ENCODE assay signal across 17 cellular contexts in genomic region chr5:84480873-84481637, GRCh38.
DNase-seq lines count a peak whose midpoint lies in the region; TF ChIP-seq lines count a peak whose summit lies in the region.
"Had no signal": no experiment of that assay in that cellular context is flagged by ENCODE, and none has a peak within 500 bp of the region (broad histone marks: within the 10 kb centered on the region; RNA-seq: fewer than 3 reads in every experiment).

No MANE protein-coding gene starts in this region.

- H3K9ac ChIP-seq in HUES64 (ENCODE audit: low read depth, low read length): peak overlapping the region; percentile 29; the same call in 1 of the 2 replicates

- H3K4me3 ChIP-seq in HUES64 (ENCODE audit: low read length) (peak overlapping the region; percentile 42), choroid plexus epithelial cell (ENCODE audit: low read depth, low read length) (no peak overlapping the region), iPS DF 6.9 (ENCODE audit: low read length) (no peak overlapping the region)
- H3K4me3 ChIP-seq: K562, SK-N-MC had no signal

- H3K4me1 ChIP-seq in HUES64 (ENCODE audit: insufficient read depth, low read length) (peaks cover 42% of the 10 kb centered on the region), iPS DF 6.9 (ENCODE audit: control insufficient read depth, insufficient read depth, low read length) (no peaks in the 10 kb centered on the region)

- DNase-seq in choroid plexus epithelial cell (ENCODE audit: low read depth) (peak; percentile 7), iPS DF 6.9 (ENCODE audit: low read depth, low spot score) (peak; percentile 45), superior temporal gyrus (ENCODE audit: extremely low spot score) (no peak), DMS153 (lab: John Stamatoyannopoulos, UW) (no peak), NCI-H2171 treated with DMSO at 0.1 percent for 48 hours (lab: John Stamatoyannopoulos, UW) (no peak), ecto neural progenitor cell (ENCODE audit: low spot score) (no peak)
- DNase-seq: ACHN, AML-193, DMS 273 treated with DMSO at 0.1 percent for 48 hours, NCI-H1436 treated with DMSO at 0.1 percent for 48 hours, NCI-H2081, NCI-H510A, NCI-H774 had no signal

- no peaks in the 10 kb centered on the region for H3K36me3 ChIP-seq in HUES64 (ENCODE audit: insufficient read depth, low read length)
- H3K36me3 ChIP-seq in iPS DF 6.9 (ENCODE audit: control insufficient read depth, insufficient read depth, low read length): no peaks in the 10 kb centered on the region

- WGBS in HUES64: 23% methylated on average over 4 of the region's 5 CpGs
- WGBS in iPS DF 6.9 (ENCODE audit: insufficient coverage, insufficient read length): no CpG with 5 or more reads among the region's 5 CpGs

- TF ChIP-seq CTCF in choroid plexus epithelial cell (conservative IDR thresholded peaks at IDR 0.05; ENCODE audit: low read depth, low read length): no peak

- H3K27me3 ChIP-seq in HUES64 (ENCODE audit: insufficient read depth, low read length): no peaks in the 10 kb centered on the region
- H3K27me3 ChIP-seq in iPS DF 6.9 (ENCODE audit: control insufficient read depth, insufficient read depth, low read length): no peaks in the 10 kb centered on the region

- no peaks in the 10 kb centered on the region; the same call in 1 of the 2 replicates for H3K9me3 ChIP-seq in HUES64 (ENCODE audit: insufficient read depth, low read depth, low read length)
- H3K9me3 ChIP-seq in iPS DF 6.9 (ENCODE audit: control insufficient read depth, insufficient read depth, low read length): no peaks in the 10 kb centered on the region

- H3K27ac ChIP-seq in HUES64 (ENCODE audit: low read depth, low read length): peak overlapping the region; percentile 95
- H3K27ac ChIP-seq in iPS DF 6.9 (ENCODE audit: low read length): no peak overlapping the region
- H3K27ac ChIP-seq: HL-60, SK-N-MC had no signal

Comparison
In these comparisons a context has a peak if more than half of its experiments do, and no peak if none do; other contexts are left out.
1. DNase-seq: peak in choroid plexus epithelial cell (single experiment) and iPS DF 6.9 (single experiment); none in superior temporal gyrus (single experiment), DMS153 (single experiment), NCI-H2171 treated with DMSO at 0.1 percent for 48 hours (single experiment) and ecto neural progenitor cell (single experiment).